ENCODE assay signal across 12 cellular contexts in the genomic region with DNA sequence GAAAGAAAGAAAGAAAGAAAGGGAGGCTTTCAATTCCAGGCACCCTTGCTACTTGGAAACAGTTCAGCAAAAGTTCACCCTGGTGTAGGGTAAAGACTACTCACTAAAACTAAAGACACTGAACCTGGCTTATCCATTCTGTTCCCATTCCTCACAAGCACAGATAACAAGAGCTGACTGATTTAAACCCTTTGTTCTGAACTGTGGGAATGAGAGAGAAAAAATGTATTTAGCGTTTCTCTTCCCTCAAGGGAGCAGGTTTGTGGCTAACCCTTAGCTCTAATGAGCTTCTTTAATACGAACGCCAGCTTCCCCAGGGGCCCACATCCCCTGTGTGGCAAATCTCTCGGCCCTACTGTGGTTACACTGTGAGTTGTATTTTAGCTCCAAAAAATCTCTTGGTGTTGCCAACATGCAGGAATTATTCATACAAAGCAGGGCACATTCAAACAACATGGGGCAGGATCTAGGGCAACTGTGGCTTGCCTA. TPM values are rescaled to one million over a fixed set of nuclear protein-coding genes. Genes with fewer than 3 reads are reported as not detected.
A peak's percentile ranks its signal among the peaks of the same experiment; 100 is the strongest.
DNase-seq lines count a peak whose midpoint lies in the region; ATAC-seq, FAIRE-seq and TF ChIP-seq lines count a peak whose summit lies in the region.
"Had no signal": no experiment of that assay in that cellular context is flagged by ENCODE, and none has a peak within 500 bp of the region (broad histone marks: within the 10 kb centered on the region; RNA-seq: fewer than 3 reads in every experiment).

No MANE protein-coding gene starts in this region.

- TF ChIP-seq EP300 in tibial nerve (IDR thresholded peaks at IDR 0.05), result no peak

- no peak for TF ChIP-seq POLR2A in tibial nerve (IDR thresholded peaks at IDR 0.05)

- H3K27ac Mint-ChIP-seq in chondrocyte (ENCODE audit: unreplicated experiment), result peak overlapping the region; percentile 59
- no peak overlapping the region for H3K27ac Mint-ChIP-seq in activated naive CD4-positive, alpha-beta T cell treated with anti-CD3 and anti-CD28 coated beads for 36 hours
- H3K27ac Mint-ChIP-seq: activated CD4-positive, alpha-beta memory T cell treated with anti-CD3 and anti-CD28 coated beads for 36 hours; IgD-negative memory B cell had no signal

- H3K36me3 ChIP-seq in tibial nerve, result no peaks in the 10 kb centered on the region
- H3K36me3 ChIP-seq: adrenal gland, vagina had no signal

- TF ChIP-seq CTCF in chondrocyte (IDR thresholded peaks at IDR 0.05) (no peak), retinal pigment epithelial cell (conservative IDR thresholded peaks at IDR 0.05; ENCODE audit: low read depth, low read length) (no peak), tibial nerve (IDR thresholded peaks at IDR 0.05) (no peak)

- H3K27me3 ChIP-seq in tibial nerve, result no peaks in the 10 kb centered on the region
- H3K27me3 ChIP-seq: adrenal gland, vagina had no signal

- peaks cover 0 to 6% (median 0%) of the 10 kb centered on the region in 4 donors for H3K9me3 ChIP-seq in tibial nerve
- H3K9me3 ChIP-seq: adrenal gland, vagina had no signal

- peaks cover 12% of the 10 kb centered on the region for H3K36me3 Mint-ChIP-seq in chondrocyte (ENCODE audit: low read depth)
- H3K36me3 Mint-ChIP-seq in activated naive CD4-positive, alpha-beta T cell treated with anti-CD3 and anti-CD28 coated beads for 36 hours (ENCODE audit: low read depth), result peaks cover 5% of the 10 kb centered on the region
- H3K36me3 Mint-ChIP-seq: IgD-negative memory B cell had no signal

- H3K27me3 Mint-ChIP-seq in chondrocyte (ENCODE audit: low read depth), result no peaks in the 10 kb centered on the region
- H3K27me3 Mint-ChIP-seq in activated naive CD4-positive, alpha-beta T cell treated with anti-CD3 and anti-CD28 coated beads for 36 hours (ENCODE audit: low read depth), result no peaks in the 10 kb centered on the region
- H3K27me3 Mint-ChIP-seq: activated CD4-positive, alpha-beta memory T cell treated with anti-CD3 and anti-CD28 coated beads for 36 hours; IgD-negative memory B cell had no signal

- WGBS in tibial nerve, 2 donors, result 45 to 47% methylated on average over 4 of the region's 4 CpGs

- peaks cover 10% of the 10 kb centered on the region for H3K9me3 Mint-ChIP-seq in chondrocyte (ENCODE audit: low read depth)
- peaks cover 9% of the 10 kb centered on the region for H3K9me3 Mint-ChIP-seq in activated naive CD4-positive, alpha-beta T cell treated with anti-CD3 and anti-CD28 coated beads for 36 hours

- peak; percentile 63 for FAIRE-seq in GM18507 (lab: Jason Lieb, UNC)

- H3K4me1 ChIP-seq in tibial nerve, result peaks cover 0 to 17% (median 0%) of the 10 kb centered on the region in 4 donors
- H3K4me1 ChIP-seq: vagina had no signal

- ATAC-seq in HG03378 (IDR thresholded peaks at IDR 0.05; ENCODE audit: unreplicated experiment), result peak; percentile 72
- ATAC-seq: SK-N-SH treated with all-trans-retinoic acid at 6 μM for 48 hours had no signal

- H3K4me3 Mint-ChIP-seq in chondrocyte (ENCODE audit: unreplicated experiment), result no peak overlapping the region
- no peak overlapping the region for H3K4me3 Mint-ChIP-seq in activated naive CD4-positive, alpha-beta T cell treated with anti-CD3 and anti-CD28 coated beads for 36 hours
- H3K4me3 Mint-ChIP-seq: activated CD4-positive, alpha-beta memory T cell treated with anti-CD3 and anti-CD28 coated beads for 36 hours had no signal

- no peak overlapping the region for H3K4me3 ChIP-seq in retinal pigment epithelial cell (ENCODE audit: low read length)
- H3K4me3 ChIP-seq in tibial nerve, result no peak overlapping the region
- H3K4me3 ChIP-seq: adrenal gland, vagina had no signal

- no peak overlapping the region for H3K27ac ChIP-seq in tibial nerve
- H3K27ac ChIP-seq: adrenal gland, vagina had no signal

- CTCF ChIA-PET in activated naive CD4-positive, alpha-beta T cell treated with anti-CD3 and anti-CD28 coated beads for 36 hours (lab: Charles Lee), result interaction anchor here (0.7 to 2.1 kb wide), 5 partner anchors 19 to 152 kb away, joined by 3 to 8 read pairs (median 5); no protein-coding TSS in a partner anchor

- peaks cover 22% of the 10 kb centered on the region for H3K4me1 Mint-ChIP-seq in chondrocyte (ENCODE audit: low read depth)
- H3K4me1 Mint-ChIP-seq in activated naive CD4-positive, alpha-beta T cell treated with anti-CD3 and anti-CD28 coated beads for 36 hours (ENCODE audit: low read depth), result peaks cover 16% of the 10 kb centered on the region

- DNase-seq in GM18507 (ENCODE audit: extremely low spot score, insufficient read length, low read depth), result no peak
- DNase-seq in chondrocyte (ENCODE audit: low spot score), result no peak
- peak; percentile 66 for DNase-seq in retinal pigment epithelial cell (ENCODE audit: low read depth)
- DNase-seq in SW 1271 (lab: John Stamatoyannopoulos, UW), result no peak
- no peak for DNase-seq in tibial nerve (ENCODE audit: low spot score in 2 of 2)
- no peak for DNase-seq in activated naive CD4-positive, alpha-beta T cell treated with anti-CD3 and anti-CD28 coated beads for 36 hours
- DNase-seq: activated CD4-positive, alpha-beta memory T cell treated with anti-CD3 and anti-CD28 coated beads for 36 hours; adrenal gland had no signal

- intact Hi-C loops in activated naive CD4-positive, alpha-beta T cell treated with anti-CD3 and anti-CD28 coated beads for 36 hours (cut with micrococcal nuclease), result no loop called here

RNA-seq across cellular contexts. Expression of gene PRTFDC1, which starts 23.3 kb away (rescaled TPM):
- total RNA-seq in chondrocyte (5.9 to 13.1 TPM (median 10.1 TPM) in 3 replicates), tibial nerve (1 to 10 TPM in 3 of 4 donors, under 1 TPM in 1; 0.78 to 5.7 (median 1.3) TPM)
- 1 to 10 TPM in 1 of 2 experiments, under 1 TPM in 1; 0.99 to 1.1 TPM for total RNA-seq in activated naive CD4-positive, alpha-beta T cell treated with anti-CD3 and anti-CD28 coated beads for 36 hours
